In genomic region chr6:105775095-105775494, GRCh38 we compare ENCODE assay signal across 10 cellular contexts.
"Had no signal": no experiment of that assay in that cellular context is flagged by ENCODE, and none has a peak within 500 bp of the region (broad histone marks: within the 10 kb centered on the region; RNA-seq: fewer than 3 reads in every experiment).

No MANE protein-coding gene starts in this region.

- H3K27ac Mint-ChIP-seq: GM23338, H9, HFFc6 had no signal

- H2AFZ ChIP-seq: GM23338 had no signal

- H3K4me2 ChIP-seq: GM23338, KMS-11 had no signal

- H3K4me3 Mint-ChIP-seq: GM23338, H9, HFFc6 had no signal

- H3K27ac ChIP-seq: KMS-11 had no signal

- ATAC-seq: GM23338 had no signal

- FAIRE-seq: H1, H54, HTR-8/SVneo had no signal

- H3K4me1 Mint-ChIP-seq: GM23338 had no signal

- DNase-seq: H9, HCEC 1CT, HFFc6, IMR-90, KBM-7 had no signal

- H3K9ac ChIP-seq: KMS-11 had no signal

- H3K4me3 ChIP-seq: GM23338 had no signal
